Comparison of ENCODE assay signal across 2 cellular contexts in genomic region chr5:115355777-115356381, GRCh38.
TF ChIP-seq lines count a peak whose summit lies in the region.

No MANE protein-coding gene starts in this region.

TF ChIP-seq in HepG2, 621 proteins besides CTCF, POLR2A, EP300 and RAD21:
- no peak for TF ChIP-seq SIX1 (CRISPR knock-in tag; IDR thresholded peaks at IDR 0.05; ENCODE audit: borderline replicate concordance)
- peak; percentile 53; the same call in 1 of the 2 replicates for TF ChIP-seq ZNF331 (CRISPR knock-in tag; IDR thresholded peaks at IDR 0.05)
- no peak for TF ChIP-seq ZNF563 (CRISPR knock-in tag; IDR thresholded peaks at IDR 0.05)

TF ChIP-seq in H1, 55 proteins besides CTCF, POLR2A, EP300 and RAD21:
- TF ChIP-seq POU5F1 (IDR thresholded peaks at IDR 0.05; ENCODE audit: low read depth, low read length) (no peak), CHD1 (IDR thresholded peaks at IDR 0.05; ENCODE audit: low read depth, low read length) (no peak), SIN3A (conservative IDR thresholded peaks at IDR 0.05 in 1 of 2, IDR thresholded peaks at IDR 0.05 in 1 of 2; ENCODE audit: low read depth in 1 of 2, low read length in 2 of 2) (no peak), SIRT6 (IDR thresholded peaks at IDR 0.05; ENCODE audit: low read length) (no peak), TAF1 (IDR thresholded peaks at IDR 0.05; ENCODE audit: low read depth, low read length) (no peak), TCF12 (IDR thresholded peaks at IDR 0.05; ENCODE audit: low read depth, low read length) (no peak), SUZ12 (IDR thresholded peaks at IDR 0.05; ENCODE audit: low read length) (no peak)
